In the genomic region with DNA sequence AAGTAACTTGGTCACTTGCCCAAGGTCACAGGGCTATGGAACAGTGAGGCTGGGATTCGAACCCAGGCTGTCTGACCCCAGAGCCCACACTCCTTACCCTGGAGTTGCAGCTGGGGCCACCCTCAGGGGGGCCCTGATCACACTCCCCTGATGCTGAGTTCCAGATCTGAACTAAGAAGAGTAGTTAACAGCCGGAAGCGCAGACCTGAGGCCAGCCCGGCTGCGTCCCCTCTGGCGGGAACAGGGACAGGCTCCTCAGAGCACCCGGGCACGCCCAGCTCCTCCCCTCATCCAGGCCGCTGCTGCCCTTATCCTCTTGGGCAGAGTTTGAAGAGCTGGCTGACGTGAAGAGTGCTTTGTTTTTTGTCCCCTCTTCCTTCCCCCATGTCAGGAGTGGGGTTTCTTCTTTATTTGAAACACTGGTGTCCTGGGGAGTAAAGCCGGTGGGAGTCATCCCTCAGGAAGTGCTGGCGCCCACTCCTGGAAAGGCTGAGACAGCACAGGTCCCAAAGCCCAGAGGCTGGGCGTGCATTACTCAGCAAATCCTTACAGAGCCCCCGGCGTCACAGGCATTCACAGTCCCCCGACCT, we compare ENCODE assay signal across 8 cellular contexts. TPM values are rescaled to one million over a fixed set of nuclear protein-coding genes. Genes with fewer than 3 reads are reported as not detected.
DNase-seq lines count a peak whose midpoint lies in the region; ATAC-seq and TF ChIP-seq lines count a peak whose summit lies in the region.

No MANE protein-coding gene starts in this region.

- no peaks in the 10 kb centered on the region for H3K9me3 Mint-ChIP-seq in neural progenitor cell

- H3K36me3 Mint-ChIP-seq in neural progenitor cell: peaks cover 11% of the 10 kb centered on the region

- H3K4me2 ChIP-seq in neural progenitor cell: peak overlapping the region; percentile 63

- peak overlapping the region; percentile 16 for H3K27ac ChIP-seq in neural progenitor cell

- no peak overlapping the region for H3K9ac ChIP-seq in neural progenitor cell

- no peak for ATAC-seq in HG03521 (IDR thresholded peaks at IDR 0.05; ENCODE audit: unreplicated experiment)
- ATAC-seq in GM18870 (IDR thresholded peaks at IDR 0.05; ENCODE audit: unreplicated experiment): no peak

- DNase-seq in CMK (ENCODE audit: low read depth): peak; percentile 71
- peak; percentile 91 for DNase-seq in HAP-1 (ENCODE audit: low spot score in 2 of 2)
- DNase-seq in NCI-H510A (lab: John Stamatoyannopoulos, UW): peak; percentile 82
- peak; percentile 80 for DNase-seq in activated CD8-positive, alpha-beta memory T cell treated with anti-CD3 and anti-CD28 coated beads, Interleukin-2, amount 50 U/mL, for 48 hours
- peak; percentile 48 to 79 for DNase-seq in foreskin fibroblast
- DNase-seq in neural progenitor cell (ENCODE audit: low spot score): peak; percentile 89

- in situ Hi-C loops in HAP-1 (cut with MboI; ENCODE audit: low sequenced_read_pairs): no loop called here

- H3F3A ChIP-seq in neural progenitor cell (ENCODE audit: low read depth): peaks cover 54% of the 10 kb centered on the region

- H3K4me1 Mint-ChIP-seq in neural progenitor cell: peaks cover 40% of the 10 kb centered on the region

- H2AFZ ChIP-seq in neural progenitor cell (replicated peaks): peak overlapping the region; percentile 46

- TF ChIP-seq CTCF in foreskin fibroblast (IDR thresholded peaks at IDR 0.05; ENCODE audit: low read depth, low read length) (peak; percentile 63), neural progenitor cell (IDR thresholded peaks at IDR 0.05) (peak; percentile 70)

- H3K9me3 ChIP-seq in HAP-1 (no peaks in the 10 kb centered on the region), neural progenitor cell (ENCODE audit: low read depth) (no peaks in the 10 kb centered on the region)

- H3K4me3 ChIP-seq in HAP-1: peak overlapping the region; percentile 37
- no peak overlapping the region for H3K4me3 ChIP-seq in foreskin fibroblast (ENCODE audit: low read depth in 1 of 2, low read length in 2 of 2)
- H3K4me3 ChIP-seq in neural progenitor cell: peak overlapping the region; percentile 18

- H3K27me3 ChIP-seq in HAP-1 (ENCODE audit: low read depth) (no peaks in the 10 kb centered on the region), neural progenitor cell (no peaks in the 10 kb centered on the region)

- H3K27me3 Mint-ChIP-seq in neural progenitor cell (ENCODE audit: insufficient read depth, low read depth): peaks cover 12% of the 10 kb centered on the region

- no peaks in the 10 kb centered on the region for H4K20me1 ChIP-seq in neural progenitor cell (ENCODE audit: low read depth)

- peak overlapping the region; percentile 90 for H3K27ac Mint-ChIP-seq in neural progenitor cell

- H3K36me3 ChIP-seq in HAP-1 (replicated peaks) (peaks cover 23% of the 10 kb centered on the region), neural progenitor cell (no peaks in the 10 kb centered on the region)

- peaks cover 19% of the 10 kb centered on the region for H3K4me1 ChIP-seq in HAP-1
- peaks cover 20% of the 10 kb centered on the region for H3K4me1 ChIP-seq in neural progenitor cell

- H3K4me3 Mint-ChIP-seq in neural progenitor cell: peak overlapping the region; percentile 62

- H3K79me2 ChIP-seq in neural progenitor cell (ENCODE audit: low read depth): no peaks in the 10 kb centered on the region

RNA-seq across cellular contexts. Expression of gene PHB2, which starts 8.7 kb away (rescaled TPM):
- 214 and 291 TPM in 2 replicates for total RNA-seq in neural progenitor cell (ENCODE audit: low replicate concordance)

RNA-seq across cellular contexts. Expression of gene EMG1, which starts 8.9 kb away (rescaled TPM):
- total RNA-seq in neural progenitor cell (ENCODE audit: low replicate concordance): 27.3 and 32.0 TPM in 2 replicates

RNA-seq across cellular contexts. Expression of gene PTPN6, which starts 10.6 kb away (rescaled TPM):
- total RNA-seq in neural progenitor cell (ENCODE audit: low replicate concordance): 4.4 and 6.0 TPM in 2 replicates

RNA-seq across cellular contexts. Expression of gene C12orf57, which starts 18.0 kb away (rescaled TPM):
- 314 and 399 TPM in 2 replicates for total RNA-seq in neural progenitor cell (ENCODE audit: low replicate concordance)

RNA-seq across cellular contexts. Expression of gene RNU7-1, which starts 18.2 kb away (rescaled TPM):
- not detected in 2 replicates for total RNA-seq in neural progenitor cell (ENCODE audit: low replicate concordance)

Comparison
In these comparisons a context has a peak if more than half of its experiments do, and no peak if none do; other contexts are left out.
1. H3K4me3 ChIP-seq: peak in HAP-1 (single experiment) and neural progenitor cell (single experiment); none in foreskin fibroblast (0 of 2).
2. Peak in every context shown above with its lines, with median percentiles within 50 percentile points of each other: DNase-seq.